20 cellular contexts compared by ENCODE assay signal in genomic region chr14:34640826-34641225, GRCh38.
"Had no signal": no experiment of that assay in that cellular context is flagged by ENCODE, and none has a peak within 500 bp of the region (broad histone marks: within the 10 kb centered on the region; RNA-seq: fewer than 3 reads in every experiment).

No MANE protein-coding gene starts in this region.

- ATAC-seq: gastroesophageal sphincter; left cardiac atrium; left ventricle myocardium superior; naive thymus-derived CD4-positive, alpha-beta T cell; right cardiac atrium; upper lobe of right lung had no signal

- H3K9me3 ChIP-seq: colonic mucosa, esophagus muscularis mucosa, gastroesophageal sphincter, neutrophil, suprapubic skin, tibial artery, upper lobe of right lung, vagina had no signal

- H3K27ac ChIP-seq: colonic mucosa, epithelial cell of prostate, esophagus muscularis mucosa, gastroesophageal sphincter, neutrophil, suprapubic skin, tibial artery, upper lobe of right lung, vagina had no signal

- H3K4me1 ChIP-seq: colonic mucosa, esophagus muscularis mucosa, gastroesophageal sphincter, suprapubic skin, upper lobe of right lung, vagina had no signal

- H3K27me3 ChIP-seq: colonic mucosa, esophagus muscularis mucosa, gastroesophageal sphincter, neutrophil, suprapubic skin, tibial artery, upper lobe of right lung, vagina had no signal

- H3K4me3 ChIP-seq: colonic mucosa, esophagus muscularis mucosa, gastroesophageal sphincter, smooth muscle cell, suprapubic skin, tibial artery, upper lobe of right lung, vagina had no signal

- H3K4me2 ChIP-seq: smooth muscle cell had no signal

- H3K36me3 ChIP-seq: colonic mucosa, esophagus muscularis mucosa, gastroesophageal sphincter, neutrophil, suprapubic skin, tibial artery, upper lobe of right lung, vagina had no signal

- DNase-seq: colonic mucosa; effector CD4-positive, alpha-beta T cell; foreskin fibroblast; glutamatergic neuron; kidney; left cardiac atrium; left ventricle myocardium superior; naive thymus-derived CD4-positive, alpha-beta T cell; right cardiac atrium; stimulated activated CD4-positive, alpha-beta T cell treated with anti-CD3 and anti-CD28 coated beads, Interleukin-2, amount 100 ng/mL, for 48 hours; stimulated activated naive CD4-positive, alpha-beta T cell treated with Interleukin-2 at 50 U/mL for 16 hours; tibial artery; upper lobe of right lung had no signal
